In genomic region chr2:209091026-209091425, GRCh38 we compare ENCODE assay signal across 21 cellular contexts.
DNase-seq lines count a peak whose midpoint lies in the region; ATAC-seq and FAIRE-seq lines count a peak whose summit lies in the region.
"Had no signal": no experiment of that assay in that cellular context is flagged by ENCODE, and none has a peak within 500 bp of the region (broad histone marks: within the 10 kb centered on the region; RNA-seq: fewer than 3 reads in every experiment).

No MANE protein-coding gene starts in this region.

- H3K4me1 Mint-ChIP-seq in activated CD4-positive, alpha-beta memory T cell treated with anti-CD3 and anti-CD28 coated beads for 36 hours (ENCODE audit: low read depth), result no peaks in the 10 kb centered on the region

- no peaks in the 10 kb centered on the region for H3K27me3 ChIP-seq in SJCRH30
- H3K27me3 ChIP-seq: BE2C had no signal

- intact Hi-C loops in activated CD4-positive, alpha-beta memory T cell treated with anti-CD3 and anti-CD28 coated beads for 36 hours (cut with micrococcal nuclease), result no loop called here

- ATAC-seq in HG03159 (IDR thresholded peaks at IDR 0.05; ENCODE audit: unreplicated experiment), result no peak
- ATAC-seq: HCT116, K562, Panc1 had no signal

- peaks cover 16% of the 10 kb centered on the region for H3K4me1 ChIP-seq in SJCRH30

- no peak overlapping the region for H3K4me3 ChIP-seq in SJCRH30
- H3K4me3 ChIP-seq: GM23248, K562 had no signal

- no peak overlapping the region for H3K4me3 Mint-ChIP-seq in activated CD4-positive, alpha-beta memory T cell treated with anti-CD3 and anti-CD28 coated beads for 36 hours
- H3K4me3 Mint-ChIP-seq: CD4-positive, alpha-beta T cell had no signal

- POLR2A ChIA-PET in activated CD4-positive, alpha-beta memory T cell treated with anti-CD3 and anti-CD28 coated beads for 36 hours (lab: Charles Lee), result no interaction called here

- no peaks in the 10 kb centered on the region for H3K36me3 Mint-ChIP-seq in activated CD4-positive, alpha-beta memory T cell treated with anti-CD3 and anti-CD28 coated beads for 36 hours

- no peak for FAIRE-seq in urothelium cell line (lab: Jason Lieb, UNC)
- FAIRE-seq: D721Med, GM12891, GM18507, K562 had no signal

- no peaks in the 10 kb centered on the region for H3K9me3 ChIP-seq in SJCRH30 (replicated peaks)
- H3K9me3 ChIP-seq: BE2C had no signal

- H3K9me3 Mint-ChIP-seq in activated CD4-positive, alpha-beta memory T cell treated with anti-CD3 and anti-CD28 coated beads for 36 hours, result no peaks in the 10 kb centered on the region
- H3K9me3 Mint-ChIP-seq: CD4-positive, alpha-beta T cell had no signal

- no peaks in the 10 kb centered on the region for H3K36me3 ChIP-seq in SJCRH30
- H3K36me3 ChIP-seq: BE2C had no signal

- no peak overlapping the region for H3K27ac Mint-ChIP-seq in activated CD4-positive, alpha-beta memory T cell treated with anti-CD3 and anti-CD28 coated beads for 36 hours
- H3K27ac Mint-ChIP-seq: CD4-positive, alpha-beta T cell had no signal

- CTCF ChIA-PET in activated CD4-positive, alpha-beta memory T cell treated with anti-CD3 and anti-CD28 coated beads for 36 hours (lab: Charles Lee), result no interaction called here

- no peaks in the 10 kb centered on the region for H3K27me3 Mint-ChIP-seq in activated CD4-positive, alpha-beta memory T cell treated with anti-CD3 and anti-CD28 coated beads for 36 hours
- H3K27me3 Mint-ChIP-seq: CD4-positive, alpha-beta T cell had no signal

- peak; percentile 18 for DNase-seq in HS-5 (ENCODE audit: low read depth)
- DNase-seq in SJCRH30, result peak in 1 of 2 experiments; percentile 37
- DNase-seq in glomerular visceral epithelial cell (ENCODE audit: extremely low spot score), result peak; percentile 83
- peak; percentile 14 for DNase-seq in urothelium cell line (ENCODE audit: low spot score)
- DNase-seq in activated CD4-positive, alpha-beta memory T cell treated with anti-CD3 and anti-CD28 coated beads for 36 hours, result no peak
- DNase-seq in NCI-H146 (lab: John Stamatoyannopoulos, UW), result no peak
- DNase-seq: BE2C; CD4-positive, alpha-beta T cell; GDM1; GM23248; NCI-H1436; NCI-H2029 treated with DMSO at 0.1 percent for 48 hours; NCI-H510A treated with DMSO at 0.1 percent for 48 hours; SHP77 treated with DMSO at 0.1 percent for 48 hours had no signal

- H3K27ac ChIP-seq in SJCRH30, result peak overlapping the region; percentile 62
- H3K27ac ChIP-seq: GM23248 had no signal

Comparison
In these comparisons a context has a peak if more than half of its experiments do, and no peak if none do; other contexts are left out.
1. DNase-seq: peak in HS-5 (single experiment), glomerular visceral epithelial cell (single experiment) and urothelium cell line (single experiment); none in activated CD4-positive, alpha-beta memory T cell treated with anti-CD3 and anti-CD28 coated beads for 36 hours (single experiment) and NCI-H146 (single experiment).